In the genomic region with DNA sequence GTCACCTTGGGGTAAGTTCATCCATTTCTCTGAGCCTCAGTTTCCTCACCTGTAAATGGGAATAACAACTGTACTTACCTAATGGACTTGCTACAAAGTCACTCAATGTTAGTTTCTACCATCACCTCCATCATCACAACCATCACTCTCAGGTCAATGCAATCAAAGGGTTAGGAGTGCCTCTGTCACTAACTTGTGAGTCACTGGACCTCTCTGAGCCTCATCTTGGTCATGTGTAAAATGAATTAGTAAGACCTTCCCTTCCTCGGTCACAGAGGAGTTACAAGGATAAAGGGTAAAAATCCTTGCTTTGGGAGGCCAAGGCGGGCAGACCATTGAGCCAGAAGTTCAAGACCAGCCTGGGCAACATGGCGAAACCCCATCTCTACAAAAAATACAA, we compare ENCODE assay signal across 28 cellular contexts. TPM values are rescaled to one million over a fixed set of nuclear protein-coding genes. Genes with fewer than 3 reads are reported as not detected.
"Had no signal": no experiment of that assay in that cellular context is flagged by ENCODE, and none has a peak within 500 bp of the region (broad histone marks: within the 10 kb centered on the region; RNA-seq: fewer than 3 reads in every experiment).

No MANE protein-coding gene starts in this region.

- FAIRE-seq: endometrium, frontal cortex, urothelium cell line had no signal

- H3K27me3 ChIP-seq: esophagus squamous epithelium, heart right ventricle, left lung, stomach had no signal

- DNase-seq: effector memory CD4-positive, alpha-beta T cell; esophagus squamous epithelium; heart right ventricle; islet precursor cell; left lung; lower lobe of right lung; natural killer cell; nucleus accumbens; psoas muscle; stimulated activated CD4-positive, alpha-beta T cell treated with anti-CD3 and anti-CD28 coated beads, Interleukin-2, amount 100 ng/mL, for 24 hours; stimulated activated CD4-positive, alpha-beta T cell treated with anti-CD3 and anti-CD28 coated beads, Interleukin-4, amount 100 ng/mL, for 4 hours; stimulated activated naive CD4-positive, alpha-beta T cell; stomach; substantia nigra; trophoblast cell had no signal

- H3K4me1 Mint-ChIP-seq: memory B cell, natural killer cell had no signal

- H3K4me1 ChIP-seq: esophagus squamous epithelium, left lung, lower lobe of right lung, psoas muscle, stomach had no signal

- H3K4me3 Mint-ChIP-seq: memory B cell, mesothelial cell of epicardium, natural killer cell had no signal

- H3K36me3 Mint-ChIP-seq: memory B cell, mesothelial cell of epicardium, natural killer cell had no signal

- H3K27ac ChIP-seq: epithelial cell of prostate, esophagus squamous epithelium, heart right ventricle, left lung, lower lobe of right lung, parathyroid adenoma, psoas muscle, stomach, thoracic aorta had no signal

- ATAC-seq: heart right ventricle, left lung, lower lobe of right lung, natural killer cell, psoas muscle, sciatic nerve had no signal

- H3K27ac Mint-ChIP-seq: mesothelial cell of epicardium, natural killer cell had no signal

- H3K9me3 Mint-ChIP-seq: memory B cell, mesothelial cell of epicardium, natural killer cell, neural crest cell had no signal

RNA-seq across cellular contexts. Expression of gene FABP6, which starts 12.8 kb away (rescaled TPM):
- total RNA-seq: mesothelial cell of epicardium, mucosa of gallbladder, myocyte, natural killer cell, sciatic nerve, skeletal muscle tissue, thoracic aorta had no signal
